In genomic region chr3:46440531-46441294, GRCh38 we compare ENCODE assay signal across 7 cellular contexts. TPM values are rescaled to one million over a fixed set of nuclear protein-coding genes. Genes with fewer than 3 reads are reported as not detected.
DNase-seq lines count a peak whose midpoint lies in the region; ATAC-seq, FAIRE-seq and TF ChIP-seq lines count a peak whose summit lies in the region.

No MANE protein-coding gene starts in this region.

- no peaks in the 10 kb centered on the region for H3K4me1 ChIP-seq in BE2C

- H3K9me3 ChIP-seq in BE2C: no peaks in the 10 kb centered on the region

- no peak for TF ChIP-seq CTCF in BE2C (IDR thresholded peaks at IDR 0.05; ENCODE audit: low read depth, low read length)

- ATAC-seq in HG03066 (IDR thresholded peaks at IDR 0.05; ENCODE audit: low read depth, unreplicated experiment): peak; percentile 86

- H3K27me3 ChIP-seq in BE2C: no peaks in the 10 kb centered on the region

- H3K36me3 ChIP-seq in BE2C: no peaks in the 10 kb centered on the region

- peak; percentile 27 for DNase-seq in GM19238 (ENCODE audit: insufficient read length, low spot score)
- peak; percentile 4 for DNase-seq in T-helper 22 cell (ENCODE audit: low read depth)
- DNase-seq in stimulated activated CD4-positive, alpha-beta T cell treated with anti-CD3 and anti-CD28 coated beads, Interleukin-2, amount 100 ng/mL, for 24 hours: peak; percentile 9 to 23
- no peak for DNase-seq in NCI-H1048 (lab: John Stamatoyannopoulos, UW)
- no peak for DNase-seq in H54 (ENCODE audit: insufficient read length, low spot score)
- no peak for DNase-seq in BE2C

- H3K4me3 ChIP-seq in BE2C (ENCODE audit: low read depth, low read length): no peak overlapping the region

- TF ChIP-seq POLR2A in H54 (IDR thresholded peaks at IDR 0.05; ENCODE audit: low read depth, low read length): no peak

- FAIRE-seq in H54 (lab: Jason Lieb, UNC): no peak

RNA-seq across cellular contexts. Expression of gene LTF, which starts 24.0 kb away (rescaled TPM):
- not detected for polyA plus RNA-seq in BE2C (2012; ENCODE audit: insufficient read depth, insufficient read length, low read depth)

RNA-seq across cellular contexts. Expression of gene CCRL2, which starts 33.7 kb away (rescaled TPM):
- polyA plus RNA-seq in BE2C (2012; ENCODE audit: insufficient read depth, insufficient read length, low read depth): not detected

RNA-seq across cellular contexts. Expression of gene RTP3, which starts 57.1 kb away (rescaled TPM):
- polyA plus RNA-seq in BE2C (2012; ENCODE audit: insufficient read depth, insufficient read length, low read depth): not detected

Comparison
In these comparisons a context has a peak if more than half of its experiments do, and no peak if none do; other contexts are left out.
1. DNase-seq: peak in GM19238 (single experiment), T-helper 22 cell (single experiment) and stimulated activated CD4-positive, alpha-beta T cell treated with anti-CD3 and anti-CD28 coated beads, Interleukin-2, amount 100 ng/mL, for 24 hours (2 of 2); none in NCI-H1048 (single experiment), H54 (single experiment) and BE2C (single experiment).